Comparison of ENCODE assay signal across 18 cellular contexts in genomic region chr14:30648471-30648870, GRCh38.
"Had no signal": no experiment of that assay in that cellular context is flagged by ENCODE, and none has a peak within 500 bp of the region (broad histone marks: within the 10 kb centered on the region; RNA-seq: fewer than 3 reads in every experiment).

No MANE protein-coding gene starts in this region.

- DNase-seq: activated CD4-positive, alpha-beta memory T cell treated with anti-CD3 and anti-CD28 coated beads, Interleukin-2, amount 10 ng/mL, durations not matched to agents 7 days and 5 days; activated CD4-positive, alpha-beta T cell treated with anti-CD3 and anti-CD28 coated beads, Interleukin-2, amount 10 ng/mL, durations not matched to agents 24 days and 14 days; brain microvascular endothelial cell; caudate nucleus; effector CD4-positive, alpha-beta T cell; foreskin keratinocyte; left colon; retina; spleen; stimulated activated CD4-positive, alpha-beta T cell treated with anti-CD3 and anti-CD28 coated beads, Interleukin-4, amount 100 ng/mL, for 1 hour; stimulated activated naive CD4-positive, alpha-beta T cell treated with Interleukin-2 at 50 U/mL for 16 hours; upper lobe of left lung had no signal

- H3K4me3 Mint-ChIP-seq: activated CD4-positive, alpha-beta memory T cell treated with anti-CD3 and anti-CD28 coated beads, Interleukin-2, amount 10 ng/mL, durations not matched to agents 7 days and 5 days; activated CD4-positive, alpha-beta T cell treated with anti-CD3 and anti-CD28 coated beads, Interleukin-2, amount 10 ng/mL, durations not matched to agents 24 days and 14 days; dendritic cell treated with granulocyte-macrophage colony-stimulating factor and Interleukin-4, amounts not matched to agents 40 ng/mL and 50 ng/mL, for 4 days; memory B cell; natural killer cell treated with Interleukin-12 subunit alpha and Interleukin-12 subunit beta and Interleukin-15 and Interleukin-18, amount 100 ng/mL, for 72 hours had no signal

- H3K9me3 Mint-ChIP-seq: activated CD4-positive, alpha-beta memory T cell treated with anti-CD3 and anti-CD28 coated beads, Interleukin-2, amount 10 ng/mL, durations not matched to agents 7 days and 5 days had no signal

- H3K27me3 Mint-ChIP-seq: activated CD4-positive, alpha-beta memory T cell treated with anti-CD3 and anti-CD28 coated beads, Interleukin-2, amount 10 ng/mL, durations not matched to agents 7 days and 5 days; activated CD4-positive, alpha-beta T cell treated with anti-CD3 and anti-CD28 coated beads, Interleukin-2, amount 10 ng/mL, durations not matched to agents 24 days and 14 days; dendritic cell treated with granulocyte-macrophage colony-stimulating factor and Interleukin-4, amounts not matched to agents 40 ng/mL and 50 ng/mL, for 4 days; memory B cell; natural killer cell treated with Interleukin-12 subunit alpha and Interleukin-12 subunit beta and Interleukin-15 and Interleukin-18, amount 100 ng/mL, for 72 hours; progenitor cell of endocrine pancreas had no signal

- H3K27ac Mint-ChIP-seq: activated CD4-positive, alpha-beta memory T cell treated with anti-CD3 and anti-CD28 coated beads, Interleukin-2, amount 10 ng/mL, durations not matched to agents 7 days and 5 days; activated CD4-positive, alpha-beta T cell treated with anti-CD3 and anti-CD28 coated beads, Interleukin-2, amount 10 ng/mL, durations not matched to agents 24 days and 14 days; activated naive CD4-positive, alpha-beta T cell treated with anti-CD3 and anti-CD28 coated beads, Interleukin-2, amount 50 U/mL, for 72 hours; dendritic cell treated with granulocyte-macrophage colony-stimulating factor and Interleukin-4, amounts not matched to agents 40 ng/mL and 50 ng/mL, for 4 days; memory B cell; natural killer cell treated with Interleukin-12 subunit alpha and Interleukin-12 subunit beta and Interleukin-15 and Interleukin-18, amount 100 ng/mL, for 72 hours; progenitor cell of endocrine pancreas had no signal

- ATAC-seq: activated CD4-positive, CD25-positive, alpha-beta regulatory T cell treated with anti-CD3 and anti-CD28 coated beads, Interleukin-2, amount 50 U/mL, for 24 hours; activated naive CD4-positive, alpha-beta T cell treated with anti-CD3 and anti-CD28 coated beads, Interleukin-2, amount 50 U/mL, for 72 hours; foreskin keratinocyte; left colon; natural killer cell treated with Interleukin-12 subunit alpha and Interleukin-12 subunit beta and Interleukin-15 and Interleukin-18, amount 100 ng/mL, for 72 hours had no signal

- H3K4me1 Mint-ChIP-seq: activated CD4-positive, alpha-beta memory T cell treated with anti-CD3 and anti-CD28 coated beads, Interleukin-2, amount 10 ng/mL, durations not matched to agents 7 days and 5 days; memory B cell had no signal
